10 cellular contexts compared by ENCODE assay signal in genomic region chr14:105477659-105478623, GRCh38. TPM values are rescaled to one million over a fixed set of nuclear protein-coding genes. Genes with fewer than 3 reads are reported as not detected.
DNase-seq lines count a peak whose midpoint lies in the region; ATAC-seq and TF ChIP-seq lines count a peak whose summit lies in the region.
"Had no signal": no experiment of that assay in that cellular context is flagged by ENCODE, and none has a peak within 500 bp of the region (broad histone marks: within the 10 kb centered on the region; RNA-seq: fewer than 3 reads in every experiment).

No MANE protein-coding gene starts in this region.

- H3K27me3 ChIP-seq in gastroesophageal sphincter: no peaks in the 10 kb centered on the region

- TF ChIP-seq EP300 in gastroesophageal sphincter (IDR thresholded peaks at IDR 0.05): no peak

- no CpG with 5 or more reads among the region's 76 CpGs for WGBS in gastroesophageal sphincter (ENCODE audit: low coverage in 1 of 2), 2 donors
- 57 to 65% methylated on average over 33 to 48 of the region's 76 CpGs for WGBS in lower leg skin, 2 donors

- peak overlapping the region in 3 of 4 donors; percentile 92 to 99 (median 96) for H3K27ac ChIP-seq in gastroesophageal sphincter

- H3K4me3 Mint-ChIP-seq in T-cell: peak overlapping the region in 1 of 3 donors; percentile 75
- H3K4me3 Mint-ChIP-seq in stimulated activated effector memory CD8-positive, alpha-beta T cell treated with anti-CD3 and anti-CD28 coated beads, Interleukin-12 subunit alpha, Interleukin-12 subunit beta, amount 100 ng/mL, for 72 hours: peak overlapping the region; percentile 31

- H3K36me3 ChIP-seq in gastroesophageal sphincter: peaks cover 0 to 23% of the 10 kb centered on the region in 2 donors

- H3K9me3 ChIP-seq in gastroesophageal sphincter: no peaks in the 10 kb centered on the region

- CTCF ChIA-PET in T-cell (lab: Charles Lee): interaction anchor here (1.4 to 1.7 kb wide), 2 partner anchors 11 to 12 kb away, joined by 3 to 7 read pairs; no protein-coding TSS in a partner anchor

- TF ChIP-seq POLR2A in gastroesophageal sphincter (IDR thresholded peaks at IDR 0.05) (no peak), lower leg skin (IDR thresholded peaks at IDR 0.05) (no peak)

- POLR2A ChIA-PET in T-cell (lab: Charles Lee): no interaction called here

- no peaks in the 10 kb centered on the region for H3K36me3 Mint-ChIP-seq in T-cell
- H3K36me3 Mint-ChIP-seq in stimulated activated effector memory CD8-positive, alpha-beta T cell treated with anti-CD3 and anti-CD28 coated beads, Interleukin-12 subunit alpha, Interleukin-12 subunit beta, amount 100 ng/mL, for 72 hours: peaks cover 27% of the 10 kb centered on the region

- H3K4me3 ChIP-seq in gastroesophageal sphincter (peak overlapping the region in 1 of 2 donors; percentile 98), lower leg skin (ENCODE audit: low read depth, poor library complexity, severe bottlenecking) (no peak overlapping the region)

- TF ChIP-seq CTCF in gastroesophageal sphincter (IDR thresholded peaks at IDR 0.05): no peak
- TF ChIP-seq CTCF in lower leg skin (IDR thresholded peaks at IDR 0.05): no peak

- peaks cover 4 to 95% (median 54%) of the 10 kb centered on the region in 3 donors for H3K4me1 ChIP-seq in gastroesophageal sphincter

- intact Hi-C loops in lower leg skin (cut with DNase I; ENCODE audit: low total_unique reads): no loop called here

- DNase-seq in activated CD8-positive, alpha-beta memory T cell treated with anti-CD3 and anti-CD28 coated beads, Interleukin-2, amount 50 U/mL, for 4 hours: peak; percentile 42
- no peak for DNase-seq in activated CD8-positive, alpha-beta memory T cell treated with anti-CD3 and anti-CD28 coated beads, Interleukin-2, amount 50 U/mL, for 48 hours
- DNase-seq in T-cell: peak in 32 of 34 experiments; percentile 43 to 88 (median 78)
- no peak for DNase-seq in stimulated activated effector memory CD8-positive, alpha-beta T cell treated with anti-CD3 and anti-CD28 coated beads, Interleukin-12 subunit alpha, Interleukin-12 subunit beta, amount 100 ng/mL, for 72 hours (ENCODE audit: low spot score in 2 of 2)
- DNase-seq in lower leg skin (ENCODE audit: low spot score in 2 of 2): no peak
- DNase-seq in cerebellum (ENCODE audit: low spot score): no peak
- DNase-seq: AML-193, aorta had no signal

- ATAC-seq in T-cell (replicated peaks in 1 of 4) (peak in 2 of 4 experiments; percentile 10 to 11), gastroesophageal sphincter (no peak), GM18517 (IDR thresholded peaks at IDR 0.05; ENCODE audit: unreplicated experiment) (no peak)
- ATAC-seq in stimulated activated effector memory CD8-positive, alpha-beta T cell treated with anti-CD3 and anti-CD28 coated beads, Interleukin-12 subunit alpha, Interleukin-12 subunit beta, amount 100 ng/mL, for 72 hours: no peak

- H3K27ac Mint-ChIP-seq in T-cell: peak overlapping the region; percentile 16 to 61
- H3K27ac Mint-ChIP-seq in stimulated activated effector memory CD8-positive, alpha-beta T cell treated with anti-CD3 and anti-CD28 coated beads, Interleukin-12 subunit alpha, Interleukin-12 subunit beta, amount 100 ng/mL, for 72 hours: peak overlapping the region; percentile 73

- no peaks in the 10 kb centered on the region for H3K9me3 Mint-ChIP-seq in T-cell
- H3K9me3 Mint-ChIP-seq in stimulated activated effector memory CD8-positive, alpha-beta T cell treated with anti-CD3 and anti-CD28 coated beads, Interleukin-12 subunit alpha, Interleukin-12 subunit beta, amount 100 ng/mL, for 72 hours: no peaks in the 10 kb centered on the region

- peaks cover 35 to 49% (median 41%) of the 10 kb centered on the region in 3 donors for H3K4me1 Mint-ChIP-seq in T-cell
- peaks cover 34% of the 10 kb centered on the region for H3K4me1 Mint-ChIP-seq in stimulated activated effector memory CD8-positive, alpha-beta T cell treated with anti-CD3 and anti-CD28 coated beads, Interleukin-12 subunit alpha, Interleukin-12 subunit beta, amount 100 ng/mL, for 72 hours

- peaks cover 0 to 3% of the 10 kb centered on the region in 2 donors for H3K27me3 Mint-ChIP-seq in T-cell

RNA-seq across cellular contexts. Expression of gene CRIP2, which starts 3.3 kb away (rescaled TPM):
- total RNA-seq in T-cell (10 to 100 TPM in 4 of 5 donors, 1 to 10 TPM in 1; 6.4 to 38.7 (median 19.7) TPM), gastroesophageal sphincter (100 to 1,000 TPM; 165 to 518 (median 343) TPM), lower leg skin (100 to 1,000 TPM; 103 to 203 (median 141) TPM), cerebellum (49.7 TPM)

RNA-seq across cellular contexts. Expression of gene CRIP1, which starts 8.7 kb away (rescaled TPM):
- 100 to 1,000 TPM; 224 to 477 (median 329) TPM for total RNA-seq in T-cell
- 10 to 100 TPM; 11.2 to 57.9 (median 34.2) TPM for total RNA-seq in gastroesophageal sphincter
- total RNA-seq in lower leg skin: 100 to 1,000 TPM in 1 of 4 donors, 10 to 100 TPM in 3; 13.1 to 103 (median 63.2) TPM
- total RNA-seq in cerebellum: 0.73 TPM

RNA-seq across cellular contexts. Expression of gene TEDC1, which starts 13.1 kb away (rescaled TPM):
- 100 to 1,000 TPM in 1 of 5 donors, 10 to 100 TPM in 4; 32.8 to 186 (median 37.5) TPM for total RNA-seq in T-cell
- 1 to 10 TPM; 4.6 to 7.9 (median 5.4) TPM for total RNA-seq in gastroesophageal sphincter
- total RNA-seq in lower leg skin: 10 to 100 TPM in 1 of 4 donors, 1 to 10 TPM in 3; 2.8 to 16.9 (median 5.4) TPM
- total RNA-seq in cerebellum: 6.8 TPM

RNA-seq across cellular contexts. Expression of gene TMEM121, which starts 48.4 kb away (rescaled TPM):
- total RNA-seq in T-cell (1 to 10 TPM; 1.8 to 6.7 (median 4.0) TPM), gastroesophageal sphincter (1 to 10 TPM; 3.9 to 6.7 (median 5.2) TPM), lower leg skin (1 to 10 TPM in 3 of 4 donors, under 1 TPM in 1; 0.99 to 5.4 (median 4.0) TPM), cerebellum (12.5 TPM)

RNA-seq across cellular contexts. Expression of gene MTA1, which starts 58.3 kb away (rescaled TPM):
- total RNA-seq in T-cell (100 to 1,000 TPM; 111 to 152 (median 141) TPM), gastroesophageal sphincter (10 to 100 TPM; 48.0 to 83.5 (median 58.7) TPM), lower leg skin (10 to 100 TPM; 39.3 to 56.7 (median 46.4) TPM), cerebellum (58.1 TPM)

Comparison
In these comparisons a context has a peak if more than half of its experiments do, and no peak if none do; other contexts are left out.
1. DNase-seq: peak in activated CD8-positive, alpha-beta memory T cell treated with anti-CD3 and anti-CD28 coated beads, Interleukin-2, amount 50 U/mL, for 4 hours (single experiment) and T-cell (32 of 34); none in activated CD8-positive, alpha-beta memory T cell treated with anti-CD3 and anti-CD28 coated beads, Interleukin-2, amount 50 U/mL, for 48 hours (single experiment), stimulated activated effector memory CD8-positive, alpha-beta T cell treated with anti-CD3 and anti-CD28 coated beads, Interleukin-12 subunit alpha, Interleukin-12 subunit beta, amount 100 ng/mL, for 72 hours (0 of 2), lower leg skin (0 of 2) and cerebellum (single experiment).